19 cellular contexts compared by ENCODE assay signal in the genomic region with DNA sequence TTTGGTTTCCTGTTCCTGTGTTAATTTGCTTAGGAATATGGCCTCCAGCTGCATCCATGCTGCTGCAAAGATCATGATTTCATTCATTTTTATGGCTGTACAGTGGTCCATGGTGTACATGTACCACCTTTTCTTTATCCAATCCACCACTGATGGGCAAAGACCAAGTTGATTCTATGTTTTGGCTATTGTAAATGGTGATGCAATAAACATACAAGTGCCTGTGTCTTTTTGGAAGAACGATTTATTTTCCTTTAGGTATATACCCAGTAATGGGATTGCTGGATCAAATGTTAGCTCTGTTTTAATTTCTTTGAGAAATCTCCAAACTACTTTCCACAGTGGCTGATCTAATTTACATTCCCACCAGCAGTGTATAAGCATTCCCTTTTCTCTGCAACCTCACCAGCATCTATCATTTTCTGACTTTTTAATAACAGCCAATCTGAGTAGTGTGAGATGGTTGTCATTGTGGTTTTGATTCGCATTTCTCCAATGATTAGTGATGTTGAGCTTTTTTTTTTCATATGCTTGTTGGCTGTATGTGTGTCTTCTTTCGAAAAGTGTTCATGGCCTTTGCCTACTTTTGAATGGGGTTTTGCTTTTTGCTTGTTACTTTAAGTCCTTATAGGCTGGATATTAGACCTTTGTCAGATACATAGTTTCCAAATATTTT. TPM values are rescaled to one million over a fixed set of nuclear protein-coding genes. Genes with fewer than 3 reads are reported as not detected.
A peak's percentile ranks its signal among the peaks of the same experiment; 100 is the strongest.
DNase-seq lines count a peak whose midpoint lies in the region; ATAC-seq, FAIRE-seq and TF ChIP-seq lines count a peak whose summit lies in the region.
"Had no signal": no experiment of that assay in that cellular context is flagged by ENCODE, and none has a peak within 500 bp of the region (broad histone marks: within the 10 kb centered on the region; RNA-seq: fewer than 3 reads in every experiment).

No MANE protein-coding gene starts in this region.

- peak; percentile 21 for FAIRE-seq in GM18507 (lab: Jason Lieb, UNC)
- FAIRE-seq: GM12878, HTR-8/SVneo had no signal

- H3K27ac ChIP-seq in aorta (ENCODE audit: low read depth in 1 of 2, low read length in 2 of 2), result no peak overlapping the region

- DNase-seq in EH (ENCODE audit: low read depth) (peak; percentile 34), GM18507 (ENCODE audit: extremely low spot score, insufficient read length, low read depth) (no peak), amniotic epithelial cell (ENCODE audit: low read depth) (peak; percentile 24), fibroblast of villous mesenchyme (ENCODE audit: low read depth) (peak; percentile 14), aorta (no peak), DMS114 treated with DMSO at 0.1 percent for 48 hours (lab: John Stamatoyannopoulos, UW; ENCODE audit: unreplicated experiment) (no peak)
- DNase-seq in natural killer cell treated with Interleukin-12 subunit alpha and Interleukin-12 subunit beta and Interleukin-15 and Interleukin-18, amount 100 ng/mL, for 72 hours (ENCODE audit: low spot score), result no peak
- DNase-seq: ACHN; C1 segment of cervical spinal cord; CD4-positive, alpha-beta memory T cell; DMS153; DMS79 treated with DMSO at 0.1 percent for 48 hours; H9; Kasumi-1; KBM-7 had no signal

- TF ChIP-seq CTCF in fibroblast of villous mesenchyme (IDR thresholded peaks at IDR 0.05; ENCODE audit: insufficient read depth, low read depth, low read length), result no peak

- intact Hi-C loops in aorta (cut with DNase I), result no loop called here

- H3K27ac Mint-ChIP-seq in natural killer cell treated with Interleukin-12 subunit alpha and Interleukin-12 subunit beta and Interleukin-15 and Interleukin-18, amount 100 ng/mL, for 72 hours, result no peak overlapping the region
- H3K27ac Mint-ChIP-seq: B cell; CD4-positive, alpha-beta memory T cell; GM23338; H9 had no signal

- H3K9me3 Mint-ChIP-seq in natural killer cell treated with Interleukin-12 subunit alpha and Interleukin-12 subunit beta and Interleukin-15 and Interleukin-18, amount 100 ng/mL, for 72 hours, result peaks cover 11% of the 10 kb centered on the region

- H3K36me3 Mint-ChIP-seq in natural killer cell treated with Interleukin-12 subunit alpha and Interleukin-12 subunit beta and Interleukin-15 and Interleukin-18, amount 100 ng/mL, for 72 hours, result peaks cover 25% of the 10 kb centered on the region

- H3K4me1 ChIP-seq in aorta (ENCODE audit: control insufficient read depth in 1 of 2, insufficient read depth in 2 of 2, low read length in 2 of 2), result no peaks in the 10 kb centered on the region

- 95 to 98% methylated on average over 3 of the region's 3 CpGs for WGBS in aorta, 2 donors

- H3K4me3 ChIP-seq in fibroblast of villous mesenchyme (ENCODE audit: low read depth, low read length) (no peak overlapping the region), aorta (ENCODE audit: low read length in 2 of 2) (no peak overlapping the region)
- H3K4me3 ChIP-seq: GM12878, GM23338 had no signal

- H3K36me3 ChIP-seq in aorta (ENCODE audit: control insufficient read depth in 1 of 2, insufficient read depth in 2 of 2, low read length in 1 of 2), result peaks cover 0 to 2% of the 10 kb centered on the region in 2 donors

- ATAC-seq in natural killer cell treated with Interleukin-12 subunit alpha and Interleukin-12 subunit beta and Interleukin-15 and Interleukin-18, amount 100 ng/mL, for 72 hours, result no peak
- ATAC-seq in aorta (ENCODE audit: low FRiP score), result no peak
- ATAC-seq: GM12878, GM23338 had no signal

- no peaks in the 10 kb centered on the region for H3K27me3 ChIP-seq in aorta (ENCODE audit: control insufficient read depth in 1 of 2, insufficient read depth in 2 of 2, low read length in 1 of 2)

- peaks cover 0 to 6% of the 10 kb centered on the region in 2 donors for H3K4me1 Mint-ChIP-seq in natural killer cell treated with Interleukin-12 subunit alpha and Interleukin-12 subunit beta and Interleukin-15 and Interleukin-18, amount 100 ng/mL, for 72 hours (ENCODE audit: low read depth in 2 of 2)
- H3K4me1 Mint-ChIP-seq: B cell, GM23338, H9 had no signal

- no peaks in the 10 kb centered on the region for H3K27me3 Mint-ChIP-seq in natural killer cell treated with Interleukin-12 subunit alpha and Interleukin-12 subunit beta and Interleukin-15 and Interleukin-18, amount 100 ng/mL, for 72 hours
- H3K27me3 Mint-ChIP-seq: B cell; CD4-positive, alpha-beta memory T cell had no signal

- H3K9me3 ChIP-seq in aorta (ENCODE audit: control insufficient read depth, low read length), result peaks cover 3% of the 10 kb centered on the region

- H3K4me3 Mint-ChIP-seq in natural killer cell treated with Interleukin-12 subunit alpha and Interleukin-12 subunit beta and Interleukin-15 and Interleukin-18, amount 100 ng/mL, for 72 hours, result no peak overlapping the region
- H3K4me3 Mint-ChIP-seq: B cell; CD4-positive, alpha-beta memory T cell; GM23338; H9 had no signal

RNA-seq across cellular contexts. Expression of gene EXOC6B, which starts 19.4 kb away (rescaled TPM):
- total RNA-seq in fibroblast of villous mesenchyme (27.4 and 40.2 TPM in 2 replicates), aorta (10 to 100 TPM; 45.3 to 45.9 TPM)
- 10 to 100 TPM; 10.8 to 12.8 TPM for total RNA-seq in natural killer cell treated with Interleukin-12 subunit alpha and Interleukin-12 subunit beta and Interleukin-15 and Interleukin-18, amount 100 ng/mL, for 72 hours
- polyA plus RNA-seq in aorta, result 1 to 10 TPM; 5.8 to 7.2 TPM

Comparison
In these comparisons a context has a peak if more than half of its experiments do, and no peak if none do; other contexts are left out.
1. DNase-seq: peak in EH (single experiment), amniotic epithelial cell (single experiment) and fibroblast of villous mesenchyme (single experiment); none in GM18507 (single experiment), natural killer cell treated with Interleukin-12 subunit alpha and Interleukin-12 subunit beta and Interleukin-15 and Interleukin-18, amount 100 ng/mL, for 72 hours (single experiment), aorta (0 of 2) and DMS114 treated with DMSO at 0.1 percent for 48 hours (single experiment).